In the genomic region with DNA sequence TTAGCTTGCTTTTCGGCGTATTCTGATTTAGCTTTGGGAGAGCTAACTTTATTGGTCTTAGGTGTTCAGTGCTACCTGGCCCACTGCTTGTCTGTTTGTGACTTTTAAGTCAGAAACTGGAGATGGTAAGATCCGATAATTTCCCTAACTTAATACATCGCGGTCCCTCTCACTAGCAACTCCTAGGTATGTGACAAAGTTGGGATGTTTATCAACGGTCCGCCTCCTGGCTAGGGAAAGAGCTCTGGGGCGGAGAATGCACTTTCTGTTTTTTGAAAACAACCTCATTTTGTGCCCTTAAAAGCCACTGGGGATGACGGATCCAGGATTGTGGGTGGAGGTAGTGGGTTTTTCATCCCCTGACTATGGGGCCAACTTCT, we compare ENCODE assay signal across 8 cellular contexts. TPM values are rescaled to one million over a fixed set of nuclear protein-coding genes. Genes with fewer than 3 reads are reported as not detected.
A peak's percentile ranks its signal among the peaks of the same experiment; 100 is the strongest.
DNase-seq lines count a peak whose midpoint lies in the region; ATAC-seq, FAIRE-seq and TF ChIP-seq lines count a peak whose summit lies in the region.

No MANE protein-coding gene starts in this region.

- peak overlapping the region; percentile 93 for H3K4me3 ChIP-seq in astrocyte (ENCODE audit: insufficient read depth, low read depth, low read length)
- H3K4me3 ChIP-seq in lung = peak overlapping the region; percentile 96
- peak overlapping the region; percentile 81 for H3K4me3 ChIP-seq in urinary bladder (ENCODE audit: low read depth, low read length)

- H3K27ac Mint-ChIP-seq in astrocyte (ENCODE audit: unreplicated experiment) = peak overlapping the region; percentile 87

- DNase-seq in stimulated activated CD4-positive, alpha-beta T cell treated with anti-CD3 and anti-CD28 coated beads, Interleukin-4, amount 100 ng/mL, for 24 hours = peak; percentile 36
- DNase-seq in stimulated activated CD4-positive, alpha-beta T cell treated with anti-CD3 and anti-CD28 coated beads, Interleukin-12 subunit alpha, Interleukin-12 subunit beta, amount 100 ng/mL, for 4 hours = no peak
- DNase-seq in astrocyte (ENCODE audit: low read depth) = no peak
- peak; percentile 28 for DNase-seq in lung (ENCODE audit: low spot score)
- no peak for DNase-seq in LoVo (ENCODE audit: low spot score)

- H3K36me3 Mint-ChIP-seq in astrocyte (ENCODE audit: low read depth, unreplicated experiment) = peaks cover 5% of the 10 kb centered on the region

- ATAC-seq in lung (ENCODE audit: insufficient read depth, low FRiP score) (no peak), HG02678 (IDR thresholded peaks at IDR 0.05; ENCODE audit: unreplicated experiment) (no peak), HG02885 (IDR thresholded peaks at IDR 0.05; ENCODE audit: poor library complexity, unreplicated experiment) (no peak)

- H3K4me2 ChIP-seq in astrocyte (ENCODE audit: low read length) = peak overlapping the region; percentile 89

- H3K27me3 Mint-ChIP-seq in astrocyte (ENCODE audit: low read depth, unreplicated experiment) = peaks cover 8% of the 10 kb centered on the region

- H3K79me2 ChIP-seq in astrocyte (ENCODE audit: insufficient read depth, low read length) = peaks cover 62% of the 10 kb centered on the region

- H3K27ac ChIP-seq in astrocyte (ENCODE audit: low read depth, low read length) = peak overlapping the region; percentile 92
- H3K27ac ChIP-seq in lung (ENCODE audit: low read depth in 1 of 2, low read length in 1 of 2) = peak overlapping the region; percentile 98 to 99
- H3K27ac ChIP-seq in urinary bladder (ENCODE audit: low read depth) = peak overlapping the region; percentile 99

- no peaks in the 10 kb centered on the region for H3K9me3 ChIP-seq in astrocyte (ENCODE audit: insufficient read depth, low read depth, low read length)
- no peaks in the 10 kb centered on the region for H3K9me3 ChIP-seq in lung (ENCODE audit: control insufficient read depth in 2 of 2, insufficient read depth in 1 of 2, low read length in 1 of 2)

- H3K9ac ChIP-seq in astrocyte (ENCODE audit: low read length) = peak overlapping the region; percentile 98

- no peaks in the 10 kb centered on the region for H3K27me3 ChIP-seq in astrocyte (ENCODE audit: insufficient read depth, low read length)
- no peaks in the 10 kb centered on the region for H3K27me3 ChIP-seq in lung (ENCODE audit: control insufficient read depth, insufficient read depth)

- FAIRE-seq in astrocyte (lab: Jason Lieb, UNC) = no peak

- H3K4me1 Mint-ChIP-seq in astrocyte (ENCODE audit: low read depth, unreplicated experiment) = peaks cover 23% of the 10 kb centered on the region

- WGBS in lung, 2 donors = 0 to 1% methylated on average over 9 of the region's 9 CpGs
- 1% methylated on average over 9 of the region's 9 CpGs for WGBS in urinary bladder

- H3K4me3 Mint-ChIP-seq in astrocyte (ENCODE audit: unreplicated experiment) = peak overlapping the region; percentile 99

- H3K9me3 Mint-ChIP-seq in astrocyte (ENCODE audit: unreplicated experiment) = no peaks in the 10 kb centered on the region

- peaks cover 20% of the 10 kb centered on the region for H4K20me1 ChIP-seq in astrocyte (ENCODE audit: insufficient read depth, low read length)

- H3K36me3 ChIP-seq in astrocyte (ENCODE audit: insufficient read depth, low read length) (peaks cover 15% of the 10 kb centered on the region), lung (ENCODE audit: control insufficient read depth in 2 of 2, insufficient read depth in 2 of 2, low read length in 2 of 2) (peaks cover 0 to 3% of the 10 kb centered on the region in 2 donors), urinary bladder (ENCODE audit: insufficient read depth) (no peaks in the 10 kb centered on the region)

- H2AFZ ChIP-seq in astrocyte (ENCODE audit: low read depth, low read length) = no peak overlapping the region

- H3K4me1 ChIP-seq in astrocyte (ENCODE audit: insufficient read depth, low read length) = peaks cover 48% of the 10 kb centered on the region
- H3K4me1 ChIP-seq in lung (ENCODE audit: control insufficient read depth in 2 of 2, insufficient read depth in 2 of 2, low read length in 2 of 2) = peaks cover 2 to 8% of the 10 kb centered on the region in 2 donors
- no peaks in the 10 kb centered on the region for H3K4me1 ChIP-seq in urinary bladder (ENCODE audit: insufficient read depth)

- no peak for TF ChIP-seq CTCF in astrocyte (IDR thresholded peaks at IDR 0.05; ENCODE audit: insufficient read depth, low read depth, low read length)
- TF ChIP-seq CTCF in lung (IDR thresholded peaks at IDR 0.05; ENCODE audit: control extremely low read depth, extremely low read depth) = no peak

RNA-seq across cellular contexts. Expression of a gene that starts 1.2 kb away (rescaled TPM):
- total RNA-seq in astrocyte = 13.4 and 16.7 TPM in 2 replicates
- total RNA-seq in lung = 10 to 100 TPM; 41.2 to 89.4 TPM
- 10 to 100 TPM; 27.3 to 38.5 TPM for polyA plus RNA-seq in lung
- 73.6 TPM for total RNA-seq in urinary bladder
- 52.1 TPM for polyA plus RNA-seq in urinary bladder

RNA-seq across cellular contexts. Expression of a gene that starts 22.4 kb away (rescaled TPM):
- total RNA-seq in astrocyte = 2.8 and 4.3 TPM in 2 replicates
- total RNA-seq in lung = under 1 TPM in 1 of 2 donors, not detected in 1; 0.15 TPM
- polyA plus RNA-seq in lung = under 1 TPM; 0.17 to 0.20 TPM
- 1.1 TPM for total RNA-seq in urinary bladder
- 0.13 TPM for polyA plus RNA-seq in urinary bladder

Comparison
In these comparisons a context has a peak if more than half of its experiments do, and no peak if none do; other contexts are left out.
1. DNase-seq: peak in stimulated activated CD4-positive, alpha-beta T cell treated with anti-CD3 and anti-CD28 coated beads, Interleukin-4, amount 100 ng/mL, for 24 hours (single experiment) and lung (single experiment); none in stimulated activated CD4-positive, alpha-beta T cell treated with anti-CD3 and anti-CD28 coated beads, Interleukin-12 subunit alpha, Interleukin-12 subunit beta, amount 100 ng/mL, for 4 hours (single experiment), astrocyte (single experiment) and LoVo (single experiment).
2. Peak in every context shown above with its lines, with median percentiles within 50 percentile points of each other: H3K27ac ChIP-seq and H3K4me3 ChIP-seq.